8 cellular contexts compared by ENCODE assay signal in the genomic region with DNA sequence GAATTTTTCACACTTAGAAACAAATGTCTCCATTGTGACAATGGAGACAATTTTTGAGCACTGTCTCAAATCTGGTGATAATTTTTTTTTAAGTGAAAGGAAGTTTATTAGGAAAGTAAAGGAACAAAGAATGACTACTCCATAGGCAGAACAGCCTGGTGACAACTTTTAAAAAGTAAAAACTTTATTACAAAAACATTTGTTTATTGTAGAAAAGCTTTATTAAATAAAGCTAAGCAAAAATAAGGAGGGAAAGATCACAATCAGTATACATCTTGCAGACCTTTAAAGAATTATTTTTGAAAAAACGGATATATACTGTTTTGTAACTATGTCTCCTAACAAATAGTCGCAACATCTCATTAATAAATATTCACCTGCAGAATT.
DNase-seq lines count a peak whose midpoint lies in the region; ATAC-seq and TF ChIP-seq lines count a peak whose summit lies in the region.

No MANE protein-coding gene starts in this region.

- TF ChIP-seq CTCF in GM06990 (IDR thresholded peaks at IDR 0.05; ENCODE audit: insufficient read depth, low read length, poor library complexity, severe bottlenecking), result no peak
- no peak for TF ChIP-seq CTCF in fibroblast of mammary gland (conservative IDR thresholded peaks at IDR 0.05; ENCODE audit: control insufficient read depth, insufficient read depth, low read depth, low read length)
- TF ChIP-seq CTCF in retinal pigment epithelial cell (conservative IDR thresholded peaks at IDR 0.05; ENCODE audit: low read depth, low read length), result no peak

- no peaks in the 10 kb centered on the region for H3K27me3 ChIP-seq in GM06990 (replicated peaks; ENCODE audit: control insufficient read depth, insufficient read depth, low read length)

- ATAC-seq in GM21381 (IDR thresholded peaks at IDR 0.05; ENCODE audit: unreplicated experiment) (no peak), GM19463 (IDR thresholded peaks at IDR 0.05; ENCODE audit: unreplicated experiment) (no peak), GM21723 (IDR thresholded peaks at IDR 0.05; ENCODE audit: unreplicated experiment) (no peak)

- no peaks in the 10 kb centered on the region for H3K9me3 ChIP-seq in SK-N-MC (ENCODE audit: low read depth, low read length)

- H3K36me3 ChIP-seq in GM06990 (ENCODE audit: control insufficient read depth, insufficient read depth, low read length), result no peaks in the 10 kb centered on the region; the same call in 1 of the 2 replicates
- H3K36me3 ChIP-seq in SK-N-MC (ENCODE audit: insufficient read depth, low read length), result no peaks in the 10 kb centered on the region

- peak overlapping the region; percentile 83 for H3K9ac ChIP-seq in SK-N-MC (ENCODE audit: insufficient read length)

- peak overlapping the region; percentile 81 for H3K4me3 ChIP-seq in GM06990 (replicated peaks; ENCODE audit: low read depth, low read length)
- H3K4me3 ChIP-seq in SK-N-MC, result peak overlapping the region; percentile 90
- H3K4me3 ChIP-seq in fibroblast of mammary gland (ENCODE audit: control insufficient read depth, low read depth, low read length), result peak overlapping the region; percentile 82
- H3K4me3 ChIP-seq in retinal pigment epithelial cell (ENCODE audit: low read length), result peak overlapping the region; percentile 65

- DNase-seq in GM06990 (ENCODE audit: extremely low read depth, insufficient read length) (no peak), SK-N-MC (ENCODE audit: low read depth, low spot score) (no peak), fibroblast of mammary gland (ENCODE audit: low read depth) (no peak), retinal pigment epithelial cell (ENCODE audit: low read depth) (no peak), foreskin melanocyte (no peak)

- H3K27ac ChIP-seq in SK-N-MC, result no peak overlapping the region
